14 cellular contexts compared by ENCODE assay signal in genomic region chr16:48597563-48598392, GRCh38. TPM values are rescaled to one million over a fixed set of nuclear protein-coding genes. Genes with fewer than 3 reads are reported as not detected.
A peak's percentile ranks its signal among the peaks of the same experiment; 100 is the strongest.
DNase-seq lines count a peak whose midpoint lies in the region; ATAC-seq, FAIRE-seq and TF ChIP-seq lines count a peak whose summit lies in the region.
"Had no signal": no experiment of that assay in that cellular context is flagged by ENCODE, and none has a peak within 500 bp of the region (broad histone marks: within the 10 kb centered on the region; RNA-seq: fewer than 3 reads in every experiment).

No MANE protein-coding gene starts in this region.

- no peak overlapping the region for H2AFZ ChIP-seq in K562 (ENCODE audit: low read depth, low read length)
- H2AFZ ChIP-seq in MM.1S (ENCODE audit: low read length) = no peak overlapping the region

- H3F3A ChIP-seq in MM.1S (ENCODE audit: insufficient read depth, low read length) = no peaks in the 10 kb centered on the region

- no peaks in the 10 kb centered on the region for H3K9me2 ChIP-seq in MM.1S (replicated peaks; ENCODE audit: insufficient read depth, low read length)

- no peak for TF ChIP-seq CTCF in CD4-positive, alpha-beta T cell (IDR thresholded peaks at IDR 0.05)
- TF ChIP-seq CTCF in K562 (IDR thresholded peaks at IDR 0.05 in 2 of 3, conservative IDR thresholded peaks at IDR 0.05 in 1 of 3; ENCODE audit: insufficient read depth in 2 of 3, low read depth in 1 of 3, low read length in 3 of 3) (no peak), natural killer cell (IDR thresholded peaks at IDR 0.05) (no peak), GM20000 (IDR thresholded peaks at IDR 0.05; ENCODE audit: extremely low read depth, missing control alignments) (no peak), MM.1S (IDR thresholded peaks at IDR 0.05; ENCODE audit: low read length) (no peak)

- H3K9me3 Mint-ChIP-seq in CD4-positive, alpha-beta T cell = peaks cover 5% of the 10 kb centered on the region
- H3K9me3 Mint-ChIP-seq in natural killer cell = peaks cover 0 to 3% of the 10 kb centered on the region in 2 donors

- no peak overlapping the region for H3K27ac ChIP-seq in CD4-positive, alpha-beta T cell (ENCODE audit: low read depth, low read length)
- H3K27ac ChIP-seq in K562 (ENCODE audit: extremely low read depth, low read depth, low read length) = no peak overlapping the region
- no peak overlapping the region for H3K27ac ChIP-seq in MM.1S (ENCODE audit: low read length)
- H3K27ac ChIP-seq: esophagus muscularis mucosa had no signal

- H3K9ac ChIP-seq in K562 (ENCODE audit: insufficient read depth in 1 of 2, low read depth in 2 of 2, low read length in 2 of 2) (no peak overlapping the region), MM.1S (ENCODE audit: low read length) (no peak overlapping the region)

- in situ Hi-C loops in K562 (cut with MboI) = no loop called here

- CTCF ChIA-PET in CD4-positive, alpha-beta T cell (lab: Charles Lee) = interaction anchor here (0.6 to 2.4 kb wide), 2 partner anchors 8 to 18 kb away, joined by 3 to 7 read pairs; no protein-coding TSS in a partner anchor
- CTCF ChIA-PET in K562 (lab: Yijun Ruan, JAX; ENCODE audit: low intra/inter-chr PET ratio) = no interaction called here

- H3K4me3 Mint-ChIP-seq in CD4-positive, alpha-beta T cell = peak overlapping the region; percentile 42
- H3K4me3 Mint-ChIP-seq in natural killer cell = peak overlapping the region; percentile 42
- H3K4me3 Mint-ChIP-seq: activated naive CD4-positive, alpha-beta T cell treated with anti-CD3 and anti-CD28 coated beads, Interleukin-2, amount 50 U/mL, for 24 hours had no signal

- TF ChIP-seq EP300 in K562 (IDR thresholded peaks at IDR 0.05; ENCODE audit: low read length) = no peak

- H3K79me2 ChIP-seq in K562 (ENCODE audit: control insufficient read depth, insufficient read depth, low read length) (peaks cover 66% of the 10 kb centered on the region), MM.1S (ENCODE audit: low read length) (peaks cover 100% of the 10 kb centered on the region)

- H3K36me3 ChIP-seq in K562 (ENCODE audit: control insufficient read depth, insufficient read depth, low read length) (no peaks in the 10 kb centered on the region; the same call in 2 of the 3 replicates), MM.1S (replicated peaks; ENCODE audit: insufficient read depth, low read length) (no peaks in the 10 kb centered on the region)
- H3K36me3 ChIP-seq: esophagus muscularis mucosa had no signal

- TF ChIP-seq POLR2A in K562 (conservative IDR thresholded peaks at IDR 0.05) = no peak

- peaks cover 70% of the 10 kb centered on the region for H3K4me1 Mint-ChIP-seq in CD4-positive, alpha-beta T cell (ENCODE audit: low read depth)
- H3K4me1 Mint-ChIP-seq in natural killer cell = peaks cover 42 to 50% of the 10 kb centered on the region in 2 donors

- peaks cover 27% of the 10 kb centered on the region for H3K36me3 Mint-ChIP-seq in CD4-positive, alpha-beta T cell (ENCODE audit: low read depth)
- H3K36me3 Mint-ChIP-seq in natural killer cell = no peaks in the 10 kb centered on the region

- no peak for ATAC-seq in CD4-positive, alpha-beta T cell (ENCODE audit: poor library complexity)
- ATAC-seq in K562 (no peak), natural killer cell (no peak)
- ATAC-seq: PC-3 had no signal

- WGBS in K562 (ENCODE audit: insufficient coverage, low coverage, missing lambda C conversion rate) = 61% methylated on average over 4 of the region's 4 CpGs

- H3K4me1 ChIP-seq in K562 (replicated peaks in 1 of 2; ENCODE audit: control insufficient read depth in 2 of 2, insufficient read depth in 2 of 2, low read length in 2 of 2) (peaks cover 0 to 3% of the 10 kb centered on the region in 2 experiments; a peak in 2 of 5 replicates), MM.1S (ENCODE audit: low read length) (peaks cover 11% of the 10 kb centered on the region; the same call in 1 of the 2 replicates)

- no TSS peak for BruUV-seq in K562 (replicated peaks; lab: Mats Ljungman, UMichigan)

- peaks cover 5% of the 10 kb centered on the region for H3K9me3 ChIP-seq in CD4-positive, alpha-beta T cell (ENCODE audit: control insufficient read depth, low read length)
- H3K9me3 ChIP-seq in K562 (replicated peaks; ENCODE audit: control insufficient read depth, insufficient read depth, low read depth, low read length) (0 out of 2 replicates have a peak, but pooled peaks cover 2% of the 10 kb centered on the region), MM.1S (replicated peaks; ENCODE audit: insufficient read depth, low read length) (no peaks in the 10 kb centered on the region)
- H3K9me3 ChIP-seq: esophagus muscularis mucosa had no signal

- H3K27ac Mint-ChIP-seq in CD4-positive, alpha-beta T cell = peak overlapping the region; percentile 1
- H3K27ac Mint-ChIP-seq in natural killer cell = peak overlapping the region; percentile 66 to 79

- H3K4me2 ChIP-seq in K562 (ENCODE audit: insufficient read depth, low read length) (no peak overlapping the region), MM.1S (ENCODE audit: low read depth, low read length) (no peak overlapping the region)

- intact Hi-C loops in CD4-positive, alpha-beta T cell (cut with DNase I, micrococcal nuclease) = no loop called here
- intact Hi-C loops in K562 (cut with micrococcal nuclease) (no loop called here), natural killer cell (cut with micrococcal nuclease) (no loop called here)

- H3K27me3 Mint-ChIP-seq in CD4-positive, alpha-beta T cell = no peaks in the 10 kb centered on the region
- no peaks in the 10 kb centered on the region for H3K27me3 Mint-ChIP-seq in natural killer cell (ENCODE audit: low read depth in 2 of 2)
- H3K27me3 Mint-ChIP-seq: activated naive CD4-positive, alpha-beta T cell treated with anti-CD3 and anti-CD28 coated beads, Interleukin-2, amount 50 U/mL, for 24 hours had no signal

- H3K4me3 ChIP-seq in K562 (no peak overlapping the region), MM.1S (ENCODE audit: low read length) (no peak overlapping the region)
- H3K4me3 ChIP-seq: esophagus muscularis mucosa had no signal

- FAIRE-seq in K562 (lab: Jason Lieb, UNC) = no peak
- FAIRE-seq: keratinocyte had no signal

- POLR2A ChIA-PET in CD4-positive, alpha-beta T cell (lab: Charles Lee) = no interaction called here
- POLR2A ChIA-PET in K562 (lab: Yijun Ruan, JAX) = interaction anchor here (1.0 to 1.7 kb wide), 2 partner anchors 8 to 12 kb away, joined by 3 to 5 read pairs; partner anchors contain the start of gene N4BP1

- no peak for TF ChIP-seq RAD21 in K562 (CRISPR knock-in tag; conservative IDR thresholded peaks at IDR 0.05 in 1 of 2, IDR thresholded peaks at IDR 0.05 in 1 of 2)

- DNase-seq in CD4-positive, alpha-beta T cell = no peak
- peak; percentile 31 to 46 for DNase-seq in Kasumi-1 (lab: John Stamatoyannopoulos, UW)
- no peak for DNase-seq in K562 (ENCODE audit: extremely low read depth in 1 of 4, low spot score in 3 of 4)
- DNase-seq in natural killer cell = no peak
- no peak for DNase-seq in HK-2 (ENCODE audit: unreplicated experiment)
- DNase-seq in GM20000 (ENCODE audit: low spot score) = no peak
- DNase-seq in MM.1S = no peak
- DNase-seq: DMS 273 treated with DMSO at 0.1 percent for 48 hours, NCI-H2107, PC-3, retina had no signal

- no peaks in the 10 kb centered on the region for H3K9me1 ChIP-seq in K562 (ENCODE audit: control insufficient read depth, insufficient read depth, low read length)

- peaks cover 14% of the 10 kb centered on the region for H4K20me1 ChIP-seq in K562 (replicated peaks; ENCODE audit: control insufficient read depth, insufficient read depth, low read length)
- H4K20me1 ChIP-seq in MM.1S (ENCODE audit: insufficient read depth, low read length) = peaks cover 29% of the 10 kb centered on the region

- H3K27me3 ChIP-seq in CD4-positive, alpha-beta T cell (ENCODE audit: control insufficient read depth, insufficient read depth, low read length) = no peaks in the 10 kb centered on the region
- H3K27me3 ChIP-seq in K562 (ENCODE audit: control insufficient read depth in 2 of 2, insufficient read depth in 2 of 2, low read length in 2 of 2) (no peaks in the 10 kb centered on the region), MM.1S (replicated peaks; ENCODE audit: insufficient read depth, low read length) (no peaks in the 10 kb centered on the region)
- H3K27me3 ChIP-seq: esophagus muscularis mucosa had no signal

RNA-seq across cellular contexts. Expression of gene N4BP1, which starts 12.2 kb away (rescaled TPM):
- total RNA-seq in CD4-positive, alpha-beta T cell = 100 to 1,000 TPM; 122 to 125 TPM
- total RNA-seq in K562 (2011; cell fraction: chromatin; rRNA removed; ENCODE audit: low replicate concordance) = 17.8 and 43.0 TPM in 2 replicates
- 8.0 and 10.5 TPM in 2 replicates for total RNA-seq in K562 (2011; cell fraction: nucleolus; rRNA removed)
- 17.3 and 17.6 TPM in 2 replicates for total RNA-seq in K562 (2011; cell fraction: nucleoplasm; rRNA removed)
- total RNA-seq in K562 (2014; rRNA removed) (5.9 and 7.4 TPM in 2 replicates), K562 (2014; rRNA removed; fragmentation: Illumina TruSeq; extraction: Trizol) (17.1 and 18.4 TPM in 2 replicates), K562 (2015; rRNA removed; fragmentation: Illumina TruSeq; extraction: Trizol) (18.6 and 20.7 TPM in 2 replicates), K562 (2021) (18.0 and 18.1 TPM in 2 replicates), natural killer cell (10 to 100 TPM; 43.2 to 63.1 (median 55.5) TPM)
- polyA plus RNA-seq in K562 (2011; rRNA removed) (12.9 and 16.5 TPM in 2 replicates), K562 (2014; fragmentation: Illumina TruSeq; extraction: Trizol) (17.4 and 18.7 TPM in 2 replicates), K562 (2014; fragmentation: Nextera tagmentation; extraction: Ambion mirVana) (1 to 10 TPM; 1.1 to 2.4 TPM), K562 (2014; rRNA removed) (10.0 and 15.5 TPM in 2 replicates)
- 7.5 and 14.3 TPM in 2 replicates for polyA plus RNA-seq in K562 (2011; cell fraction: cytosol; rRNA removed)
- 12.2 and 13.1 TPM in 2 replicates for polyA plus RNA-seq in K562 (2011; cell fraction: nucleus; rRNA removed)
- polyA plus RNA-seq in K562 (2012) = 8.5 and 12.2 TPM in 2 replicates
- 16.4 and 26.0 TPM in 2 replicates for polyA minus RNA-seq in K562 (2011; rRNA and poly(A)+ RNA removed)
- 10.5 and 12.3 TPM in 2 replicates for polyA minus RNA-seq in K562 (2011; cell fraction: cytosol; rRNA and poly(A)+ RNA removed)
- polyA minus RNA-seq in K562 (2011; cell fraction: nucleus; rRNA and poly(A)+ RNA removed) = 8.1 and 14.8 TPM in 2 replicates

Comparison
In these comparisons a context has a peak if more than half of its experiments do, and no peak if none do; other contexts are left out.
1. DNase-seq: peak in Kasumi-1 (2 of 2); none in CD4-positive, alpha-beta T cell (0 of 10), K562 (0 of 4), natural killer cell (single experiment), HK-2 (single experiment), GM20000 (single experiment) and MM.1S (single experiment).